13 cellular contexts compared by ENCODE assay signal in the genomic region with DNA sequence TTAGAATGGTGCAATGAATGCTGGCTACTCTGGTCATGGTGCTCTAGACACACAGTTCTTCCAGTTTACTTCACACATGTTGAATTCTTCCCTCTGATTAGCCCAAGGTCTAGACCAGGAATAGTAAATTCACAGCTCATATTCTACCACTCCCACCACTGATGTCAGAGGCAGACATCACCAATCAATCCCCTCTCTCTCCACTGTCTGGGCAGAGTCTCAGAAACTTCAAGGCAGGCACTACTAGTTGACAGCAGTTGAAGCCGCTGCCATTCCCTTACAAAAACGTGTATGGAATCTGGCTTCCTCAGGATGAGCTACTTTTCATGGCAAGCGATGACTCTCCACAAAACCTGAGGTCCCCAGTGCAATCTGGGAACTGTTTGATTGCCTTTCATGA.
DNase-seq lines count a peak whose midpoint lies in the region; ATAC-seq and TF ChIP-seq lines count a peak whose summit lies in the region.
"Had no signal": no experiment of that assay in that cellular context is flagged by ENCODE, and none has a peak within 500 bp of the region (broad histone marks: within the 10 kb centered on the region; RNA-seq: fewer than 3 reads in every experiment).

No MANE protein-coding gene starts in this region.

- ATAC-seq in HG02759 (IDR thresholded peaks at IDR 0.05; ENCODE audit: unreplicated experiment): no peak
- no peak for ATAC-seq in GM18870 (IDR thresholded peaks at IDR 0.05; ENCODE audit: unreplicated experiment)
- ATAC-seq: activated T-helper 17 cell treated with anti-CD3 and anti-CD28 coated beads, Interleukin-2, amount 50 U/mL, for 72 hours; HepG2 had no signal

- TF ChIP-seq CTCF in coronary artery (IDR thresholded peaks at IDR 0.05): no peak

- peak; percentile 19 for DNase-seq in Caki2 (ENCODE audit: low read depth)
- DNase-seq in M059J (ENCODE audit: low read depth): peak; percentile 44
- no peak for DNase-seq in coronary artery (ENCODE audit: low spot score)
- DNase-seq in iPS DF 4.7 (ENCODE audit: extremely low read depth, low spot score): peak; percentile 9
- DNase-seq in T1000 (lab: John Stamatoyannopoulos, UW): no peak
- no peak for DNase-seq in NK-92 treated with Interleukin-12 subunit alpha and Interleukin-12 subunit beta, amount 100 ng/mL, for 24 hours (lab: John Stamatoyannopoulos, UW)
- DNase-seq: cerebellar nuclear complex, GF-D8 had no signal

- peak overlapping the region; percentile 57 to 86 for H3K27ac ChIP-seq in coronary artery
- H3K27ac ChIP-seq: RWPE1 had no signal

- no peak overlapping the region for H3K4me3 ChIP-seq in coronary artery

- in situ Hi-C loops in Caki2 (cut with HindIII; ENCODE audit: low pct_unique_long_range_greater_than_20kb, low sequenced_read_pairs): no loop called here

Comparison
In these comparisons a context has a peak if more than half of its experiments do, and no peak if none do; other contexts are left out.
1. DNase-seq: peak in Caki2 (single experiment), M059J (single experiment) and iPS DF 4.7 (single experiment); none in coronary artery (single experiment), T1000 (single experiment) and NK-92 treated with Interleukin-12 subunit alpha and Interleukin-12 subunit beta, amount 100 ng/mL, for 24 hours (single experiment).